ENCODE assay signal across 11 cellular contexts in the genomic region with DNA sequence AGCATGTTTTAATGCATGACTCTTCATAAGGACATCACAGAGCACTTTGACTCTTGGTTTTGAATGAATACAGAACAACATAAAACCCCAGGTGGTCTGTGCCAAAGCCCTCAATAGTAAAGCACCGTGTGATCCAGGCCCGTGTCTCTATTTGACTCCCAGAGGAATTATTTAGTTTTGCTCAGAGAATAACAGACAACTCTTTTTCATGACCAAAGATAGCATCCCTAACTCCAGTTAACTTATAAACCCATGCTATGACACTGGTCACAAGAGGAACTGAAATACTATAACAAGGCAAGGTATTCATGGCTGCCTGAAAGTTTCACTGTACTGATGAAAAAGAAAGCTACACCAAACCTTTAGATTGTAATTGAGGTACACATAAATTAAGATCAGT.
DNase-seq lines count a peak whose midpoint lies in the region; ATAC-seq, FAIRE-seq and TF ChIP-seq lines count a peak whose summit lies in the region.
"Had no signal": no experiment of that assay in that cellular context is flagged by ENCODE, and none has a peak within 500 bp of the region (broad histone marks: within the 10 kb centered on the region; RNA-seq: fewer than 3 reads in every experiment).

No MANE protein-coding gene starts in this region.

- no peaks in the 10 kb centered on the region for H3K36me3 Mint-ChIP-seq in Calu3 (ENCODE audit: insufficient read depth, unreplicated experiment)
- H3K36me3 Mint-ChIP-seq: CD4-positive, alpha-beta memory T cell had no signal

- peak; percentile 89 for FAIRE-seq in GM12891 (lab: Jason Lieb, UNC)

- H3K4me3 Mint-ChIP-seq in Calu3 (ENCODE audit: low read depth, unreplicated experiment): no peak overlapping the region
- H3K4me3 Mint-ChIP-seq: CD4-positive, alpha-beta memory T cell had no signal

- CTCF ChIA-PET in Calu3 (lab: Charles Lee): no interaction called here

- H3K9me3 Mint-ChIP-seq in Calu3 (ENCODE audit: low read depth, unreplicated experiment): no peaks in the 10 kb centered on the region
- H3K9me3 Mint-ChIP-seq: CD4-positive, alpha-beta memory T cell had no signal

- no peak overlapping the region for H3K27ac Mint-ChIP-seq in Calu3 (ENCODE audit: unreplicated experiment)
- H3K27ac Mint-ChIP-seq: progenitor cell of endocrine pancreas had no signal

- intact Hi-C loops in Calu3 (cut with micrococcal nuclease; ENCODE audit: unreplicated experiment): no loop called here
- intact Hi-C loops in Right ventricle myocardium superior (cut with DNase I): no loop called here

- ATAC-seq in GM19372 (IDR thresholded peaks at IDR 0.05; ENCODE audit: low read depth, unreplicated experiment) (peak; percentile 65), HG02840 (IDR thresholded peaks at IDR 0.05; ENCODE audit: low FRiP score, unreplicated experiment) (peak; percentile 53), HG03571 (IDR thresholded peaks at IDR 0.05; ENCODE audit: unreplicated experiment) (peak; percentile 73), Right ventricle myocardium superior (ENCODE audit: poor library complexity) (no peak)

- H3K4me1 Mint-ChIP-seq in Calu3 (ENCODE audit: low read depth, unreplicated experiment): no peaks in the 10 kb centered on the region

- no peaks in the 10 kb centered on the region for H3K27me3 Mint-ChIP-seq in Calu3 (ENCODE audit: unreplicated experiment)
- H3K27me3 Mint-ChIP-seq: CD4-positive, alpha-beta memory T cell; progenitor cell of endocrine pancreas had no signal

- TF ChIP-seq CTCF in Calu3 (IDR thresholded peaks at IDR 0.05; ENCODE audit: unreplicated experiment): no peak

- DNase-seq in GM12891 (ENCODE audit: insufficient read length, low spot score) (no peak), NCI-H82 treated with DMSO at 0.1 percent for 48 hours (lab: John Stamatoyannopoulos, UW; ENCODE audit: unreplicated experiment) (no peak), Calu3 (no peak), Right ventricle myocardium superior (no peak)
- DNase-seq in stimulated activated CD4-positive, alpha-beta T cell treated with anti-CD3 and anti-CD28 coated beads, Interleukin-12 subunit alpha, Interleukin-12 subunit beta, amount 100 ng/mL, for 4 hours: no peak
- DNase-seq: activated CD4-positive, CD25-positive, alpha-beta regulatory T cell; CD4-positive, alpha-beta memory T cell had no signal

- BruUV-seq in Calu3 (replicated peaks; lab: Mats Ljungman, UMichigan): no TSS peak

- no peak; the same call in 1 of the 2 replicates for TF ChIP-seq POLR2A in GM12891 (IDR thresholded peaks at IDR 0.05; ENCODE audit: low read depth, low read length)

TF ChIP-seq in GM12891, 5 proteins besides CTCF, POLR2A, EP300 and RAD21:
- TF ChIP-seq SPI1 (IDR thresholded peaks at IDR 0.05; ENCODE audit: low read depth, low read length) (peak; percentile 93), POLR2AphosphoS5 (IDR thresholded peaks at IDR 0.05; ENCODE audit: low read depth, low read length) (no peak)
TF ChIP-seq in GM12891: peak in this region for 1.
